8 cellular contexts compared by ENCODE assay signal in the genomic region with DNA sequence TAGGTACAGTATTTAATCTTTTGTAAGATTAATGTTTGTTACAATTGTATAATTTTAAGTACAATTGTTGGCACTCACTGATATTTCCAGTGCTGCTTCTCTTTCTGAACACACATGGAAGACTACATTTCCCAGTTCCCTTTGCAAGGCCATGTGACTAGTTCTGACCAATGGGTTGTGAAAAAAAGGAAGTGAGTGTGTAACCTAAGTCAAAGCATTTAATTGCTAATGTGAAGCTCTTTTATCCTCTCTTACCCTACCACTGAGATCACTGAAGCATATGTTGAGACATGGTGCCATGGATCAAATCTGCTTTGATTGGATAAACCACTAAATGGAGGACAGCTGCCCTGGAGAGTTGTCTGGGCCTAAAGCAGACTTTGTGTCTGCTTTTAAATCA.
DNase-seq lines count a peak whose midpoint lies in the region; ATAC-seq and TF ChIP-seq lines count a peak whose summit lies in the region.

No MANE protein-coding gene starts in this region.

- H3K4me3 Mint-ChIP-seq in T-cell (no peak overlapping the region), natural killer cell (no peak overlapping the region)

- H3K9me3 Mint-ChIP-seq in T-cell (no peaks in the 10 kb centered on the region), natural killer cell (no peaks in the 10 kb centered on the region)

- DNase-seq in Ammon's horn (ENCODE audit: low spot score) (peak; percentile 88), GM13976 (ENCODE audit: low spot score) (peak; percentile 52), NCI-H2029 treated with DMSO at 0.1 percent for 48 hours (lab: John Stamatoyannopoulos, UW) (peak; percentile 41), T-cell (peak in 30 of 34 experiments; percentile 2 to 70 (median 40)), esophagus muscularis mucosa (ENCODE audit: extremely low spot score) (no peak), natural killer cell (no peak), 8988T (no peak)

- TF ChIP-seq CTCF in GM13976 (IDR thresholded peaks at IDR 0.05; ENCODE audit: borderline replicate concordance, control extremely low read depth, extremely low read depth, insufficient read depth, missing control alignments) (no peak), esophagus muscularis mucosa (IDR thresholded peaks at IDR 0.05) (no peak), natural killer cell (IDR thresholded peaks at IDR 0.05) (no peak)

- peaks cover 8 to 58% (median 48%) of the 10 kb centered on the region in 4 donors for H3K4me1 ChIP-seq in esophagus muscularis mucosa

- in situ Hi-C loops in GM13976 (cut with MboI; ENCODE audit: low sequenced_read_pairs, unreplicated experiment), result no loop called here

- H3K27me3 Mint-ChIP-seq in T-cell (no peaks in the 10 kb centered on the region), natural killer cell (ENCODE audit: low read depth in 2 of 2) (no peaks in the 10 kb centered on the region)

- H3K36me3 Mint-ChIP-seq in T-cell, result peaks cover 7% of the 10 kb centered on the region
- no peaks in the 10 kb centered on the region for H3K36me3 Mint-ChIP-seq in natural killer cell

- no peaks in the 10 kb centered on the region for H3K27me3 ChIP-seq in esophagus muscularis mucosa

- TF ChIP-seq POLR2A in esophagus muscularis mucosa (IDR thresholded peaks at IDR 0.05; ENCODE audit: low read depth), result no peak

- POLR2A ChIA-PET in T-cell (lab: Charles Lee), result no interaction called here

- H3K27ac Mint-ChIP-seq in T-cell, result no peak overlapping the region
- H3K27ac Mint-ChIP-seq in natural killer cell, result peak overlapping the region in 1 of 2 donors; percentile 19

- H3K27ac ChIP-seq in esophagus muscularis mucosa (replicated peaks in 1 of 4), result peak overlapping the region; percentile 17 to 34 (median 29)

- peaks cover 10 to 25% (median 12%) of the 10 kb centered on the region in 3 donors for H3K4me1 Mint-ChIP-seq in T-cell
- peaks cover 6 to 11% of the 10 kb centered on the region in 2 donors for H3K4me1 Mint-ChIP-seq in natural killer cell

- intact Hi-C loops in esophagus muscularis mucosa (cut with DNase I), result no loop called here
- intact Hi-C loops in natural killer cell (cut with micrococcal nuclease), result no loop called here

- TF ChIP-seq EP300 in esophagus muscularis mucosa (IDR thresholded peaks at IDR 0.05), result no peak

- no peak overlapping the region for H3K4me3 ChIP-seq in esophagus muscularis mucosa

- CTCF ChIA-PET in T-cell (lab: Charles Lee), result interaction anchor here in 1 of 2 donors (0.6 kb wide), 1 partner anchor 201 kb away, joined by 5 read pairs; no protein-coding TSS in a partner anchor

- H3K36me3 ChIP-seq in esophagus muscularis mucosa, result no peaks in the 10 kb centered on the region

- no peaks in the 10 kb centered on the region for H3K9me3 ChIP-seq in esophagus muscularis mucosa

- ATAC-seq in HG02938 (IDR thresholded peaks at IDR 0.05; ENCODE audit: unreplicated experiment) (peak; percentile 91), T-cell (replicated peaks in 1 of 4) (peak; percentile 81 to 100 (median 88)), natural killer cell (peak; percentile 81 to 98 (median 91))

Comparison
In these comparisons a context has a peak if more than half of its experiments do, and no peak if none do; other contexts are left out.
1. DNase-seq: peak in Ammon's horn (single experiment), GM13976 (single experiment), NCI-H2029 treated with DMSO at 0.1 percent for 48 hours (single experiment) and T-cell (30 of 34); none in esophagus muscularis mucosa (single experiment), natural killer cell (single experiment) and 8988T (single experiment).
2. Peak in every context shown above with its lines, with median percentiles within 50 percentile points of each other: ATAC-seq.